8 cellular contexts compared by ENCODE assay signal in genomic region chrX:24464836-24465523, GRCh38. TPM values are rescaled to one million over a fixed set of nuclear protein-coding genes. Genes with fewer than 3 reads are reported as not detected.
DNase-seq lines count a peak whose midpoint lies in the region; ATAC-seq, FAIRE-seq and TF ChIP-seq lines count a peak whose summit lies in the region.

Gene PDK3 (plus strand): TSS chrX:24465286. CDS start chrX:24465456, 170 bp downstream.

- H3K27me3 Mint-ChIP-seq in T-helper 2 cell treated with Interferon-gamma antibody and Interleukin-4, amounts not matched to agents 5 μg/mL and 100 μg/mL, for 36 hours (ENCODE audit: low read depth), result no peaks in the 10 kb centered on the region
- no peaks in the 10 kb centered on the region for H3K27me3 Mint-ChIP-seq in astrocyte (ENCODE audit: low read depth, unreplicated experiment)

- H3K27ac Mint-ChIP-seq in T-helper 2 cell treated with Interferon-gamma antibody and Interleukin-4, amounts not matched to agents 5 μg/mL and 100 μg/mL, for 36 hours, result peak within 1 kb of the TSS; percentile 85
- H3K27ac Mint-ChIP-seq in astrocyte (ENCODE audit: unreplicated experiment), result no peak within 1 kb of the TSS

- peaks cover 24% of the 10 kb centered on the region for H3K4me1 Mint-ChIP-seq in T-helper 2 cell treated with Interferon-gamma antibody and Interleukin-4, amounts not matched to agents 5 μg/mL and 100 μg/mL, for 36 hours (ENCODE audit: low read depth)
- no peaks in the 10 kb centered on the region for H3K4me1 Mint-ChIP-seq in astrocyte (ENCODE audit: low read depth, unreplicated experiment)

- DNase-seq in GM18507 (ENCODE audit: extremely low spot score, insufficient read length, low read depth), result peak; percentile 58
- DNase-seq in NCI-H1930 (lab: John Stamatoyannopoulos, UW), result peak; percentile 77 to 85
- peak; percentile 82 for DNase-seq in T-helper 2 cell treated with Interferon-gamma antibody and Interleukin-4, amounts not matched to agents 5 μg/mL and 100 μg/mL, for 36 hours (ENCODE audit: low spot score)
- peak; percentile 59 for DNase-seq in astrocyte (ENCODE audit: low read depth)
- DNase-seq in hepatocyte (ENCODE audit: low spot score), result peak; percentile 98
- peak; percentile 92 for DNase-seq in retina
- DNase-seq in OCI-M2 (lab: John Stamatoyannopoulos, UW; ENCODE audit: unreplicated experiment), result no peak

- H3K79me2 ChIP-seq in astrocyte (ENCODE audit: insufficient read depth, low read length), result no peaks in the 10 kb centered on the region
- peaks cover 10% of the 10 kb centered on the region for H3K79me2 ChIP-seq in hepatocyte

- TF ChIP-seq CTCF in astrocyte (IDR thresholded peaks at IDR 0.05; ENCODE audit: insufficient read depth, low read depth, low read length), result no peak
- TF ChIP-seq CTCF in hepatocyte (IDR thresholded peaks at IDR 0.05; ENCODE audit: poor library complexity), result no peak

- H3K4me3 ChIP-seq in astrocyte (ENCODE audit: insufficient read depth, low read depth, low read length) (peak within 1 kb of the TSS; percentile 71), hepatocyte (peak within 1 kb of the TSS; percentile 80)

- H3K36me3 ChIP-seq in astrocyte (ENCODE audit: insufficient read depth, low read length) (no peaks in the 10 kb centered on the region), hepatocyte (replicated peaks; ENCODE audit: insufficient read depth, low read depth) (no peaks in the 10 kb centered on the region)

- H3K9me3 ChIP-seq in astrocyte (ENCODE audit: insufficient read depth, low read depth, low read length) (no peaks in the 10 kb centered on the region), hepatocyte (ENCODE audit: low read depth) (no peaks in the 10 kb centered on the region)

- peak within 1 kb of the TSS; percentile 84 for H3K4me3 Mint-ChIP-seq in T-helper 2 cell treated with Interferon-gamma antibody and Interleukin-4, amounts not matched to agents 5 μg/mL and 100 μg/mL, for 36 hours
- H3K4me3 Mint-ChIP-seq in astrocyte (ENCODE audit: unreplicated experiment), result peak within 1 kb of the TSS; percentile 85

- H3K9me2 ChIP-seq in hepatocyte (replicated peaks; ENCODE audit: insufficient read depth), result no peaks in the 10 kb centered on the region

- WGBS in hepatocyte (ENCODE audit: low lambda C conversion rate, missing lambda C conversion rate), result under 1% methylated on average over 74 of the region's 80 CpGs

- FAIRE-seq in GM18507 (lab: Jason Lieb, UNC) (peak; percentile 98), astrocyte (lab: Jason Lieb, UNC) (no peak)

- peak; percentile 95 for ATAC-seq in HG02973 (IDR thresholded peaks at IDR 0.05; ENCODE audit: unreplicated experiment)

- no peaks in the 10 kb centered on the region for H3K27me3 ChIP-seq in astrocyte (ENCODE audit: insufficient read depth, low read length)
- H3K27me3 ChIP-seq in hepatocyte, result no peaks in the 10 kb centered on the region

- peak within 1 kb of the TSS; percentile 81 for H2AFZ ChIP-seq in astrocyte (ENCODE audit: low read depth, low read length)
- peak within 1 kb of the TSS; percentile 85 for H2AFZ ChIP-seq in hepatocyte

- H3K4me2 ChIP-seq in astrocyte (ENCODE audit: low read length), result peak within 1 kb of the TSS; percentile 90
- peak within 1 kb of the TSS; percentile 91 for H3K4me2 ChIP-seq in hepatocyte

- H3K9ac ChIP-seq in astrocyte (ENCODE audit: low read length), result peak within 1 kb of the TSS; percentile 71

- peaks cover 4% of the 10 kb centered on the region for H3K36me3 Mint-ChIP-seq in T-helper 2 cell treated with Interferon-gamma antibody and Interleukin-4, amounts not matched to agents 5 μg/mL and 100 μg/mL, for 36 hours (ENCODE audit: low read depth)
- H3K36me3 Mint-ChIP-seq in astrocyte (ENCODE audit: low read depth, unreplicated experiment), result no peaks in the 10 kb centered on the region

- H3K9me3 Mint-ChIP-seq in T-helper 2 cell treated with Interferon-gamma antibody and Interleukin-4, amounts not matched to agents 5 μg/mL and 100 μg/mL, for 36 hours, result no peaks in the 10 kb centered on the region
- H3K9me3 Mint-ChIP-seq in astrocyte (ENCODE audit: unreplicated experiment), result no peaks in the 10 kb centered on the region

- no peaks in the 10 kb centered on the region for H4K20me1 ChIP-seq in astrocyte (ENCODE audit: insufficient read depth, low read length)
- no peaks in the 10 kb centered on the region for H4K20me1 ChIP-seq in hepatocyte (ENCODE audit: insufficient read depth, poor library complexity, severe bottlenecking)

- no peaks in the 10 kb centered on the region for H3K4me1 ChIP-seq in astrocyte (ENCODE audit: insufficient read depth, low read length)
- H3K4me1 ChIP-seq in hepatocyte (ENCODE audit: insufficient read depth), result peaks cover 4% of the 10 kb centered on the region

- peak within 1 kb of the TSS; percentile 26 for H3K27ac ChIP-seq in astrocyte (ENCODE audit: low read depth, low read length)
- H3K27ac ChIP-seq in hepatocyte, result peak within 1 kb of the TSS; percentile 97

RNA-seq across cellular contexts. Expression of gene PDK3, which starts in this region (rescaled TPM):
- total RNA-seq in astrocyte (4.6 and 6.6 TPM in 2 replicates), hepatocyte (22.5 and 30.9 TPM in 2 replicates)
- polyA plus RNA-seq in hepatocyte, result 19.8 and 23.4 TPM in 2 replicates
